35 cellular contexts compared by ENCODE assay signal in the genomic region with DNA sequence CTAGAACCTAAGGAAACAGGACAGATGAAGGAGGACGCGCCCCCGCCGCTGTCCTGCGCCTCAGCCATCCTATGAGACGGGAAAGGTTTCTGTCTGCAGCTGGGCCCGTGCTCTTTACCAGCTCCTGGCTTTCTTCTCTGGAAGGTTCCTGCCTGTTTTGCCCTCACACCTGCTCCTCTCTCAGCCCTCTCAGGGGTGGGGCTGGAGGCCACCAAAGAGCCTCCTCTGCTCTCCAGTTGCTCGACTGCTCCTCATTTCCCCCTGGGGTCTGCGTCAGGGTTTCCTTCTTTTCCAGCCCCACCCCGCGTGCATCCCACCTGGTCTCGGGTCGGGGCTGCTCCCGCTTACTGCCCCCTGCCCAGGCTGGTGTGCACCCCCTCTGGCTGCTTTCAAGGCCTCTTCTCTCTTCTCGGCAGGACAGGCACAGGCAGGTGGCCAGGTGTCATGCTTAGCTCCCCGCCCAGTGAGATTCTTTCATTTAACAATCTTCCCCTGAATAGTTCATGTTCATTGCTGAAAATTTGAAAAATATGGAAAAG. TPM values are rescaled to one million over a fixed set of nuclear protein-coding genes. Genes with fewer than 3 reads are reported as not detected.
"Had no signal": no experiment of that assay in that cellular context is flagged by ENCODE, and none has a peak within 500 bp of the region (broad histone marks: within the 10 kb centered on the region; RNA-seq: fewer than 3 reads in every experiment).

No MANE protein-coding gene starts in this region.

- H3K27ac Mint-ChIP-seq: activated CD4-positive, alpha-beta T cell treated with anti-CD3 and anti-CD28 coated beads, Interleukin-2, amount 10 ng/mL, durations not matched to agents 24 days and 14 days; activated CD8-positive, alpha-beta T cell treated with anti-CD3 and anti-CD28 coated beads for 36 hours; activated naive CD8-positive, alpha-beta T cell treated with anti-CD3 and anti-CD28 coated beads for 36 hours; activated T-helper 2 cell treated with anti-CD3 and anti-CD28 coated beads, Interferon-gamma antibody, Interleukin-2, Interleukin-4, amounts not matched to agents 10 μg/mL and 5 μg/mL and 100 μg/mL, durations not matched to agents 14 hours and 24 hours and 36 hours had no signal

- H3K9me3 Mint-ChIP-seq: activated CD4-positive, alpha-beta T cell treated with anti-CD3 and anti-CD28 coated beads, Interleukin-2, amount 10 ng/mL, durations not matched to agents 24 days and 14 days; activated CD8-positive, alpha-beta T cell treated with anti-CD3 and anti-CD28 coated beads for 36 hours; activated naive CD8-positive, alpha-beta T cell treated with anti-CD3 and anti-CD28 coated beads for 36 hours; activated T-helper 2 cell treated with anti-CD3 and anti-CD28 coated beads, Interferon-gamma antibody, Interleukin-2, Interleukin-4, amounts not matched to agents 10 μg/mL and 5 μg/mL and 100 μg/mL, durations not matched to agents 14 hours and 24 hours and 36 hours; central memory CD8-positive, alpha-beta T cell had no signal

- H3K36me3 ChIP-seq: cardiac muscle cell, colonic mucosa, MG63, WERI-Rb-1 had no signal

- H3K9me3 ChIP-seq: colonic mucosa, MG63 had no signal

- H3K4me3 ChIP-seq: cardiac muscle cell, colonic mucosa, MG63 had no signal

- H3K4me3 Mint-ChIP-seq: activated CD4-positive, alpha-beta T cell treated with anti-CD3 and anti-CD28 coated beads, Interleukin-2, amount 10 ng/mL, durations not matched to agents 24 days and 14 days; activated CD8-positive, alpha-beta T cell treated with anti-CD3 and anti-CD28 coated beads for 36 hours; activated naive CD8-positive, alpha-beta T cell treated with anti-CD3 and anti-CD28 coated beads for 36 hours; central memory CD8-positive, alpha-beta T cell had no signal

- H3K4me1 Mint-ChIP-seq: activated CD4-positive, alpha-beta T cell treated with anti-CD3 and anti-CD28 coated beads, Interleukin-2, amount 10 ng/mL, durations not matched to agents 24 days and 14 days; activated naive CD8-positive, alpha-beta T cell treated with anti-CD3 and anti-CD28 coated beads for 36 hours; central memory CD8-positive, alpha-beta T cell had no signal

- H3K27me3 ChIP-seq: cardiac muscle cell, colonic mucosa, MG63 had no signal

- H3K27ac ChIP-seq: cardiac muscle cell, colonic mucosa, WERI-Rb-1 had no signal

- H3K27me3 Mint-ChIP-seq: activated CD8-positive, alpha-beta T cell treated with anti-CD3 and anti-CD28 coated beads for 36 hours; activated naive CD8-positive, alpha-beta T cell treated with anti-CD3 and anti-CD28 coated beads for 36 hours; central memory CD8-positive, alpha-beta T cell had no signal

- ATAC-seq: activated CD8-positive, alpha-beta T cell treated with anti-CD3 and anti-CD28 coated beads for 36 hours had no signal

- DNase-seq: activated CD4-positive, alpha-beta T cell treated with anti-CD3 and anti-CD28 coated beads, Interleukin-2, amount 10 ng/mL, durations not matched to agents 24 days and 14 days; activated CD4-positive, alpha-beta T cell treated with anti-CD3 and anti-CD28 coated beads, Interleukin-2, amount 50 U/mL, for 4 hours; activated CD8-positive, alpha-beta T cell treated with anti-CD3 and anti-CD28 coated beads for 36 hours; activated naive CD4-positive, alpha-beta T cell treated with anti-CD3 and anti-CD28 coated beads, Interleukin-2, amount 50 U/mL, for 16 hours; activated naive CD8-positive, alpha-beta T cell treated with anti-CD3 and anti-CD28 coated beads for 36 hours; activated T-cell treated with anti-CD3 and anti-CD28 coated beads, Interleukin-2, amount 50 U/mL, for 1 hour; amniotic stem cell; aorta; colonic mucosa; Kasumi-1; KG1; MG63; NCI-H1048; NCI-H1105 treated with DMSO at 0.1 percent for 48 hours; NCI-H1436; NCI-H1694 treated with DMSO at 0.1 percent for 48 hours; NCI-H2029; NCI-H2107; NCI-H226; NCI-H446 treated with DMSO at 0.1 percent for 48 hours; NCI-H526; NCI-H748 treated with DMSO at 0.1 percent for 48 hours; NK-92 treated with Interleukin-12 subunit alpha and Interleukin-12 subunit beta, amount 100 ng/mL, for 24 hours; OCI-M1; Right ventricle myocardium superior; SW 1271; T-helper 1 cell; T1000; WERI-Rb-1 had no signal

RNA-seq across cellular contexts. Expression of gene HTT-AS, which starts 4.6 kb away (rescaled TPM):
- total RNA-seq: activated CD4-positive, alpha-beta T cell treated with anti-CD3 and anti-CD28 coated beads, Interleukin-2, amount 10 ng/mL, durations not matched to agents 24 days and 14 days; activated CD8-positive, alpha-beta memory T cell treated with anti-CD3 and anti-CD28 coated beads for 36 hours; activated CD8-positive, alpha-beta T cell treated with anti-CD3 and anti-CD28 coated beads for 36 hours; activated naive CD8-positive, alpha-beta T cell treated with anti-CD3 and anti-CD28 coated beads for 36 hours; activated T-helper 2 cell treated with anti-CD3 and anti-CD28 coated beads, Interferon-gamma antibody, Interleukin-2, Interleukin-4, amounts not matched to agents 10 μg/mL and 5 μg/mL and 100 μg/mL, durations not matched to agents 14 hours and 24 hours and 36 hours; aorta; cardiac muscle cell; chondrocyte; colonic mucosa; Right ventricle myocardium superior; T-helper 2 cell treated with Interferon-gamma antibody and Interleukin-4, amounts not matched to agents 100 ng/mL and 5 ng/mL, for 36 hours had no signal
